14 cellular contexts compared by ENCODE assay signal in genomic region chr5:115809946-115810345, GRCh38. TPM values are rescaled to one million over a fixed set of nuclear protein-coding genes. Genes with fewer than 3 reads are reported as not detected.
DNase-seq lines count a peak whose midpoint lies in the region; ATAC-seq and TF ChIP-seq lines count a peak whose summit lies in the region.
"Had no signal": no experiment of that assay in that cellular context is flagged by ENCODE, and none has a peak within 500 bp of the region (broad histone marks: within the 10 kb centered on the region; RNA-seq: fewer than 3 reads in every experiment).

No MANE protein-coding gene starts in this region.

- H3K9me3 ChIP-seq in subcutaneous abdominal adipose tissue (ENCODE audit: control insufficient read depth in 5 of 5, low read length in 5 of 5), result no peaks in the 10 kb centered on the region

- H3K27ac Mint-ChIP-seq in activated CD8-positive, alpha-beta T cell treated with anti-CD3 and anti-CD28 coated beads for 36 hours, result no peak overlapping the region
- no peak overlapping the region for H3K27ac Mint-ChIP-seq in activated CD8-positive, alpha-beta T cell treated with anti-CD3 and anti-CD28 coated beads, Interleukin-2, amount 10 ng/mL, durations not matched to agents 7 days and 5 days
- H3K27ac Mint-ChIP-seq in activated naive CD8-positive, alpha-beta T cell treated with anti-CD3 and anti-CD28 coated beads, Interleukin-2, amount 50 U/mL, for 24 hours, result no peak overlapping the region
- H3K27ac Mint-ChIP-seq: B cell; CD4-positive, alpha-beta T cell had no signal

- peak overlapping the region; percentile 47 for H3K27ac ChIP-seq in subcutaneous abdominal adipose tissue (ENCODE audit: low read depth, low read length)
- H3K27ac ChIP-seq: GM23248 had no signal

- H3K36me3 ChIP-seq in subcutaneous abdominal adipose tissue (ENCODE audit: control insufficient read depth in 5 of 5, insufficient read depth in 5 of 5, low read length in 5 of 5), result peaks cover 0 to 55% (median 20%) of the 10 kb centered on the region in 5 donors

- intact Hi-C loops in activated CD8-positive, alpha-beta T cell treated with anti-CD3 and anti-CD28 coated beads for 36 hours (cut with micrococcal nuclease), result no loop called here

- no peak for TF ChIP-seq CTCF in activated CD8-positive, alpha-beta T cell treated with anti-CD3 and anti-CD28 coated beads for 36 hours (IDR thresholded peaks at IDR 0.05)

- POLR2A ChIA-PET in activated CD8-positive, alpha-beta T cell treated with anti-CD3 and anti-CD28 coated beads for 36 hours (lab: Charles Lee), result no interaction called here
- POLR2A ChIA-PET in activated CD8-positive, alpha-beta T cell treated with anti-CD3 and anti-CD28 coated beads, Interleukin-2, amount 10 ng/mL, durations not matched to agents 7 days and 5 days (lab: Charles Lee), result no interaction called here

- H3K4me1 ChIP-seq in subcutaneous abdominal adipose tissue (ENCODE audit: control insufficient read depth in 5 of 5, insufficient read depth in 5 of 5, low read length in 5 of 5), result peaks cover 0 to 40% (median 20%) of the 10 kb centered on the region in 5 donors

- peaks cover 0 to 11% (median 3%) of the 10 kb centered on the region in 5 donors for H3K27me3 ChIP-seq in subcutaneous abdominal adipose tissue (ENCODE audit: control insufficient read depth in 5 of 5, insufficient read depth in 4 of 5, low read length in 5 of 5)

- ATAC-seq in activated CD8-positive, alpha-beta T cell treated with anti-CD3 and anti-CD28 coated beads for 36 hours, result peak; percentile 52
- no peak for ATAC-seq in activated CD8-positive, alpha-beta T cell treated with anti-CD3 and anti-CD28 coated beads, Interleukin-2, amount 10 ng/mL, durations not matched to agents 7 days and 5 days
- ATAC-seq in activated naive CD8-positive, alpha-beta T cell treated with anti-CD3 and anti-CD28 coated beads, Interleukin-2, amount 50 U/mL, for 24 hours, result peak; percentile 28
- ATAC-seq in GM19023 (IDR thresholded peaks at IDR 0.05; ENCODE audit: unreplicated experiment) (no peak), HG03354 (IDR thresholded peaks at IDR 0.05; ENCODE audit: poor library complexity, severe bottlenecking, unreplicated experiment) (no peak)
- ATAC-seq: HCT116 had no signal

- H3K4me3 ChIP-seq in subcutaneous abdominal adipose tissue (ENCODE audit: low read depth in 1 of 5, low read length in 5 of 5), result no peak overlapping the region
- H3K4me3 ChIP-seq: GM23248 had no signal

- H3K27me3 Mint-ChIP-seq in activated CD8-positive, alpha-beta T cell treated with anti-CD3 and anti-CD28 coated beads for 36 hours, result peaks cover 40% of the 10 kb centered on the region
- peaks cover 33% of the 10 kb centered on the region for H3K27me3 Mint-ChIP-seq in activated CD8-positive, alpha-beta T cell treated with anti-CD3 and anti-CD28 coated beads, Interleukin-2, amount 10 ng/mL, durations not matched to agents 7 days and 5 days (ENCODE audit: low read depth)
- H3K27me3 Mint-ChIP-seq in activated naive CD8-positive, alpha-beta T cell treated with anti-CD3 and anti-CD28 coated beads, Interleukin-2, amount 50 U/mL, for 24 hours, result peaks cover 53% of the 10 kb centered on the region

- H3K9ac ChIP-seq in subcutaneous abdominal adipose tissue (ENCODE audit: low read length in 5 of 5), result no peak overlapping the region
- H3K9ac ChIP-seq: GM23248 had no signal

- DNase-seq in activated CD8-positive, alpha-beta T cell treated with anti-CD3 and anti-CD28 coated beads for 36 hours, result no peak
- no peak for DNase-seq in activated CD8-positive, alpha-beta T cell treated with anti-CD3 and anti-CD28 coated beads, Interleukin-2, amount 10 ng/mL, durations not matched to agents 7 days and 5 days
- no peak for DNase-seq in activated naive CD8-positive, alpha-beta T cell treated with anti-CD3 and anti-CD28 coated beads, Interleukin-2, amount 50 U/mL, for 24 hours
- DNase-seq in lung microvascular endothelial cell (ENCODE audit: low read depth in 2 of 2), result peak; percentile 5 to 29
- DNase-seq: C1 segment of cervical spinal cord; Calu3; CD4-positive, alpha-beta T cell; DMS 273 treated with DMSO at 0.1 percent for 48 hours; GM23248 had no signal

- H3K9me3 Mint-ChIP-seq in activated CD8-positive, alpha-beta T cell treated with anti-CD3 and anti-CD28 coated beads for 36 hours, result no peaks in the 10 kb centered on the region
- H3K9me3 Mint-ChIP-seq in activated CD8-positive, alpha-beta T cell treated with anti-CD3 and anti-CD28 coated beads, Interleukin-2, amount 10 ng/mL, durations not matched to agents 7 days and 5 days (ENCODE audit: insufficient read depth), result no peaks in the 10 kb centered on the region
- H3K9me3 Mint-ChIP-seq in activated naive CD8-positive, alpha-beta T cell treated with anti-CD3 and anti-CD28 coated beads, Interleukin-2, amount 50 U/mL, for 24 hours, result no peaks in the 10 kb centered on the region
- H3K9me3 Mint-ChIP-seq: CD4-positive, alpha-beta T cell had no signal

- CTCF ChIA-PET in activated CD8-positive, alpha-beta T cell treated with anti-CD3 and anti-CD28 coated beads for 36 hours (lab: Charles Lee), result interaction anchor here (2.4 to 2.8 kb wide), 2 partner anchors 9 to 174 kb away, joined by 9 to 11 read pairs; no protein-coding TSS in a partner anchor
- CTCF ChIA-PET in activated CD8-positive, alpha-beta T cell treated with anti-CD3 and anti-CD28 coated beads, Interleukin-2, amount 10 ng/mL, durations not matched to agents 7 days and 5 days (lab: Charles Lee), result interaction anchor here (0.9 to 1.5 kb wide), 4 partner anchors 9 to 175 kb away, joined by 3 to 5 read pairs (median 4); no protein-coding TSS in a partner anchor

- H3K4me3 Mint-ChIP-seq in activated CD8-positive, alpha-beta T cell treated with anti-CD3 and anti-CD28 coated beads for 36 hours, result no peak overlapping the region
- H3K4me3 Mint-ChIP-seq in activated CD8-positive, alpha-beta T cell treated with anti-CD3 and anti-CD28 coated beads, Interleukin-2, amount 10 ng/mL, durations not matched to agents 7 days and 5 days, result no peak overlapping the region
- H3K4me3 Mint-ChIP-seq in activated naive CD8-positive, alpha-beta T cell treated with anti-CD3 and anti-CD28 coated beads, Interleukin-2, amount 50 U/mL, for 24 hours, result no peak overlapping the region
- H3K4me3 Mint-ChIP-seq: B cell; CD4-positive, alpha-beta T cell had no signal

- H3K36me3 Mint-ChIP-seq in activated CD8-positive, alpha-beta T cell treated with anti-CD3 and anti-CD28 coated beads for 36 hours (ENCODE audit: low read depth), result no peaks in the 10 kb centered on the region
- peaks cover 2% of the 10 kb centered on the region for H3K36me3 Mint-ChIP-seq in activated CD8-positive, alpha-beta T cell treated with anti-CD3 and anti-CD28 coated beads, Interleukin-2, amount 10 ng/mL, durations not matched to agents 7 days and 5 days (ENCODE audit: low read depth)
- H3K36me3 Mint-ChIP-seq in activated naive CD8-positive, alpha-beta T cell treated with anti-CD3 and anti-CD28 coated beads, Interleukin-2, amount 50 U/mL, for 24 hours (ENCODE audit: low read depth), result no peaks in the 10 kb centered on the region

- H3K4me1 Mint-ChIP-seq in activated CD8-positive, alpha-beta T cell treated with anti-CD3 and anti-CD28 coated beads for 36 hours (ENCODE audit: low read depth), result peaks cover 45% of the 10 kb centered on the region
- H3K4me1 Mint-ChIP-seq in activated CD8-positive, alpha-beta T cell treated with anti-CD3 and anti-CD28 coated beads, Interleukin-2, amount 10 ng/mL, durations not matched to agents 7 days and 5 days (ENCODE audit: low read depth), result peaks cover 61% of the 10 kb centered on the region
- peaks cover 30% of the 10 kb centered on the region for H3K4me1 Mint-ChIP-seq in activated naive CD8-positive, alpha-beta T cell treated with anti-CD3 and anti-CD28 coated beads, Interleukin-2, amount 50 U/mL, for 24 hours

RNA-seq across cellular contexts. Expression of gene CDO1, which starts 6.5 kb away (rescaled TPM):
- total RNA-seq in activated CD8-positive, alpha-beta T cell treated with anti-CD3 and anti-CD28 coated beads for 36 hours, result under 1 TPM; 0.18 to 0.22 TPM
- total RNA-seq in activated CD8-positive, alpha-beta T cell treated with anti-CD3 and anti-CD28 coated beads, Interleukin-2, amount 10 ng/mL, durations not matched to agents 7 days and 5 days, result under 1 TPM in 1 of 2 experiments, not detected in 1; 0.40 TPM
- 0.65 TPM in 1 of 2 replicates, not detected in the other for total RNA-seq in lung microvascular endothelial cell
- total RNA-seq: B cell, Calu3 had no signal

RNA-seq across cellular contexts. Expression of gene ATG12, which starts 31.4 kb away (rescaled TPM):
- 10 to 100 TPM; 37.2 to 37.8 TPM for total RNA-seq in activated CD8-positive, alpha-beta T cell treated with anti-CD3 and anti-CD28 coated beads for 36 hours
- 10 to 100 TPM; 35.9 to 43.9 TPM for total RNA-seq in activated CD8-positive, alpha-beta T cell treated with anti-CD3 and anti-CD28 coated beads, Interleukin-2, amount 10 ng/mL, durations not matched to agents 7 days and 5 days
- total RNA-seq in lung microvascular endothelial cell, result 17.9 and 18.8 TPM in 2 replicates

RNA-seq across cellular contexts. Expression of gene AP3S1, which starts 31.8 kb away (rescaled TPM):
- 100 to 1,000 TPM; 102 to 107 TPM for total RNA-seq in activated CD8-positive, alpha-beta T cell treated with anti-CD3 and anti-CD28 coated beads for 36 hours
- total RNA-seq in activated CD8-positive, alpha-beta T cell treated with anti-CD3 and anti-CD28 coated beads, Interleukin-2, amount 10 ng/mL, durations not matched to agents 7 days and 5 days, result 10 to 100 TPM; 76.6 to 78.3 TPM
- total RNA-seq in lung microvascular endothelial cell, result 57.7 and 63.2 TPM in 2 replicates

Comparison
In these comparisons a context has a peak if more than half of its experiments do, and no peak if none do; other contexts are left out.
1. ATAC-seq: peak in activated CD8-positive, alpha-beta T cell treated with anti-CD3 and anti-CD28 coated beads for 36 hours (single experiment) and activated naive CD8-positive, alpha-beta T cell treated with anti-CD3 and anti-CD28 coated beads, Interleukin-2, amount 50 U/mL, for 24 hours (single experiment); none in activated CD8-positive, alpha-beta T cell treated with anti-CD3 and anti-CD28 coated beads, Interleukin-2, amount 10 ng/mL, durations not matched to agents 7 days and 5 days (single experiment), GM19023 (single experiment) and HG03354 (single experiment).
2. DNase-seq: peak in lung microvascular endothelial cell (2 of 2); none in activated CD8-positive, alpha-beta T cell treated with anti-CD3 and anti-CD28 coated beads for 36 hours (single experiment), activated CD8-positive, alpha-beta T cell treated with anti-CD3 and anti-CD28 coated beads, Interleukin-2, amount 10 ng/mL, durations not matched to agents 7 days and 5 days (single experiment) and activated naive CD8-positive, alpha-beta T cell treated with anti-CD3 and anti-CD28 coated beads, Interleukin-2, amount 50 U/mL, for 24 hours (single experiment).